In genomic region chr4:154491731-154492249, GRCh38 we compare ENCODE assay signal across 1 cellular context.
TF ChIP-seq lines count a peak whose summit lies in the region.

A gene with protein sequence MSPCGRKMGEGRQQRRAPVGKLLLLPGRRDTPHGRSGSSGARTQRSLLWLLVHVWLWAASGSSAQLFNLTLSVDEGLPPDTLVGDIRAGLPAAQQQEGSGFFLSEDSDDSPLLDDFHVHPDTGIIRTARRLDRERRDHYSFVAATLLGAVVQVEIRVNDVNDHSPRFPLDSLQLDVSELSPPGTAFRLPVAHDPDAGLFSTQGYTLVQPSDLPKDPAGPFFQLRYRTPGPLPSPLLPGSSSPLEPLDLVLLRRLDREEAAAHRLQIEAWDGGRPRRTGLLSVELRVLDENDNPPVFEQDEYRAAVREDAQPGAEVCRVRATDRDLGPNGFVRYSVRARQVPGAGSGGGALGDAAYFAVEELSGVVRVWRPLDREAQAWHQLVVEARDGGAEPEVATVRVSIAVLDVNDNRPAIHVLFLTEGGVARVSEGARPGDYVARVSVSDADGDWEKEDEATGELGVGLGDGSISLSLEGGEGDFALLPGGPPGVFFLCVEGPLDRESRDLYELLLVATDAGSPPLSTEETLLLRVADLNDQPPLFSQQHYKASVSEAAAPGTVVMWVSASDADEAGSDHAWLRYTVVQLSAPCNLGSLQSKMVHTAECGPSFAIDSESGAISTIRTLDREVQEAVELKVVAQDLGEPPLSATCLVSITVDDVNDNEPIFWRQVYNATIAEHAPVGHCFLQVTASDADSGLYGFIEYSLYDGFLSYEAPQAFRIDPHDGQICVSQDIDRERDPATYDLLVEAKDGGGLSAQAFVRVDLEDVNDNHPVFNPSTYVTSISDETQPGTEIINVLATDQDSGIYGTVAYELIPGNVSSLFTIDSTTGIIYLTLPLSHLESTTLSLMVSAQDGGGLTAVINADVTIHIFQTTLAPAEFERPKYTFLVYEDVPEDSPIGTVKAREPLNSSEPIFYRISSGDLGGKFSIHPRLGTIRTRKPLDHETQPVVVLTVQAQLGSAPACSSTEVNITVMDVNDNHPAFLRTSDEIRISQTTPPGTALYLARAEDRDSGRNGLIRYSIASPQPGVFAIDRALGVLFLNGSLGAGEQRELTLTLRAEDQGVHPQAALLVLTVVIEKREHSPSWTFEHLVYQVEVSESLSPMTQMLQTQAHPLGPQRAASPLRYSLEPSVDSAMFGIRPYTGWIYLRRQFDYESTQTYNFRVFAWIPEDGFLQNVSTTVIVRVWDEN (N-terminal part only) (minus strand): TSS chr4:154491799. CDS start chr4:154491355, 444 bp downstream.

TF ChIP-seq in K562, 482 proteins besides CTCF, POLR2A, EP300 and RAD21 (continued from another document and continues in another):
- TF ChIP-seq ZBTB49 (CRISPR knock-in tag; IDR thresholded peaks at IDR 0.05; ENCODE audit: borderline replicate concordance) (no peak), ATF1 (CRISPR knock-in tag; IDR thresholded peaks at IDR 0.05) (no peak), ATF1 (tag; IDR thresholded peaks at IDR 0.05) (peak; percentile 18; the same call in 1 of the 2 replicates), PTBP1 (IDR thresholded peaks at IDR 0.05; ENCODE audit: low read depth, low read length) (no peak), TOE1 (IDR thresholded peaks at IDR 0.05; ENCODE audit: borderline replicate concordance) (0 out of 2 replicates have a peak, but pooled peaks have one; percentile 16), TOE1 (CRISPR knock-in tag; IDR thresholded peaks at IDR 0.05; ENCODE audit: borderline replicate concordance, low read depth) (no peak), GABPB2 (CRISPR knock-in tag; conservative IDR thresholded peaks at IDR 0.05) (no peak), SRSF7 (optimal IDR thresholded peaks at IDR 0.05; ENCODE audit: low read depth, low read length) (no peak), SETDB1 (IDR thresholded peaks at IDR 0.05; ENCODE audit: low read length) (no peak), CXXC5 (CRISPR knock-in tag; IDR thresholded peaks at IDR 0.05) (peak; percentile 59), GMEB1 (CRISPR knock-in tag; IDR thresholded peaks at IDR 0.05) (no peak), NCOA2 (IDR thresholded peaks at IDR 0.05; ENCODE audit: partially characterized antibody in 2 of 2) (no peak), ZNF785 (CRISPR knock-in tag; IDR thresholded peaks at IDR 0.05) (no peak), HNRNPUL1 (IDR thresholded peaks at IDR 0.05; ENCODE audit: low read length) (no peak), KAT7 (CRISPR knock-in tag; IDR thresholded peaks at IDR 0.05; ENCODE audit: borderline replicate concordance) (no peak), TRIM25 (IDR thresholded peaks at IDR 0.05; ENCODE audit: borderline replicate concordance) (no peak), RBM22 (IDR thresholded peaks at IDR 0.05; ENCODE audit: low read depth, low read length, poor library complexity, severe bottlenecking) (no peak), U2AF2 (optimal IDR thresholded peaks at IDR 0.05; ENCODE audit: low read depth, low read length) (no peak), FOXJ2 (tag; IDR thresholded peaks at IDR 0.05) (no peak), ZNF184 (CRISPR knock-in tag; IDR thresholded peaks at IDR 0.05) (no peak), IRF9 (tag; IDR thresholded peaks at IDR 0.05) (no peak), BACH1 (tag; IDR thresholded peaks at IDR 0.05) (no peak), FOS (IDR thresholded peaks at IDR 0.05; ENCODE audit: extremely low read depth, insufficient read length) (no peak), ZNF586 (CRISPR knock-in tag; conservative IDR thresholded peaks at IDR 0.05) (no peak), NRF1 (conservative IDR thresholded peaks at IDR 0.05 in 1 of 2, IDR thresholded peaks at IDR 0.05 in 1 of 2) (peak in 1 of 2 experiments; percentile 53; a peak in 2 of 4 replicates), HCFC1 (IDR thresholded peaks at IDR 0.05; ENCODE audit: low read depth, low read length) (no peak), SPI1 (IDR thresholded peaks at IDR 0.05; ENCODE audit: borderline replicate concordance, low read depth, low read length) (no peak), HDAC3 (IDR thresholded peaks at IDR 0.05; ENCODE audit: borderline replicate concordance, partially characterized antibody) (no peak), ERF (CRISPR knock-in tag; IDR thresholded peaks at IDR 0.05) (no peak), MAFF (IDR thresholded peaks at IDR 0.05; ENCODE audit: low read length) (no peak), ATF4 (CRISPR knock-in tag; IDR thresholded peaks at IDR 0.05) (no peak), MTA1 (IDR thresholded peaks at IDR 0.05; ENCODE audit: borderline replicate concordance) (no peak), NBN (IDR thresholded peaks at IDR 0.05; ENCODE audit: low read depth) (no peak), ZNF12 (CRISPR knock-in tag; IDR thresholded peaks at IDR 0.05) (no peak), RBM15 (IDR thresholded peaks at IDR 0.05; ENCODE audit: insufficient read depth, low read length) (no peak), ZNF41 (CRISPR knock-in tag; conservative IDR thresholded peaks at IDR 0.05) (no peak), XRCC5 (IDR thresholded peaks at IDR 0.05; ENCODE audit: low read depth, low read length) (no peak), CHCHD3 (CRISPR knock-in tag; IDR thresholded peaks at IDR 0.05) (no peak)
- TF ChIP-seq, protein P1, sequence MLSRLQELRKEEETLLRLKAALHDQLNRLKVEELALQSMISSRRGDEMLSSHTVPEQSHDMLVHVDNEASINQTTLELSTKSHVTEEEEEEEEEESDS (CRISPR knock-in tag; IDR thresholded peaks at IDR 0.05) = no peak
- TF ChIP-seq, protein P2, sequence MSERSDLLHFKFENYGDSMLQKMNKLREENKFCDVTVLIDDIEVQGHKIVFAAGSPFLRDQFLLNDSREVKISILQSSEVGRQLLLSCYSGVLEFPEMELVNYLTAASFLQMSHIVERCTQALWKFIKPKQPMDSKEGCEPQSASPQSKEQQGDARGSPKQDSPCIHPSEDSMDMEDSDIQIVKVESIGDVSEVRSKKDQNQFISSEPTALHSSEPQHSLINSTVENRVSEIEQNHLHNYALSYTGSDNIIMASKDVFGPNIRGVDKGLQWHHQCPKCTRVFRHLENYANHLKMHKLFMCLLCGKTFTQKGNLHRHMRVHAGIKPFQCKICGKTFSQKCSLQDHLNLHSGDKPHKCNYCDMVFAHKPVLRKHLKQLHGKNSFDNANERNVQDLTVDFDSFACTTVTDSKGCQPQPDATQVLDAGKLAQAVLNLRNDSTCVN (CRISPR knock-in tag; IDR thresholded peaks at IDR 0.05) = no peak
- TF ChIP-seq, protein P3, sequence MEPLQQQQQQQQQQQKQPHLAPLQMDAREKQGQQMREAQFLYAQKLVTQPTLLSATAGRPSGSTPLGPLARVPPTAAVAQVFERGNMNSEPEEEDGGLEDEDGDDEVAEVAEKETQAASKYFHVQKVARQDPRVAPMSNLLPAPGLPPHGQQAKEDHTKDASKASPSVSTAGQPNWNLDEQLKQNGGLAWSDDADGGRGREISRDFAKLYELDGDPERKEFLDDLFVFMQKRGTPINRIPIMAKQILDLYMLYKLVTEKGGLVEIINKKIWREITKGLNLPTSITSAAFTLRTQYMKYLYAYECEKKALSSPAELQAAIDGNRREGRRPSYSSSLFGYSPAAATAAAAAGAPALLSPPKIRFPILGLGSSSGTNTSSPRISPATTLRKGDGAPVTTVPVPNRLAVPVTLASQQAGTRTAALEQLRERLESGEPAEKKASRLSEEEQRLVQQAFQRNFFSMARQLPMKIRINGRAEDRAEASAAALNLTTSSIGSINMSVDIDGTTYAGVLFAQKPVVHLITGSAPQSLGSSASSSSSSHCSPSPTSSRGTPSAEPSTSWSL (CRISPR knock-in tag; IDR thresholded peaks at IDR 0.05; ENCODE audit: borderline replicate concordance) = no peak
- TF ChIP-seq, protein P4, sequence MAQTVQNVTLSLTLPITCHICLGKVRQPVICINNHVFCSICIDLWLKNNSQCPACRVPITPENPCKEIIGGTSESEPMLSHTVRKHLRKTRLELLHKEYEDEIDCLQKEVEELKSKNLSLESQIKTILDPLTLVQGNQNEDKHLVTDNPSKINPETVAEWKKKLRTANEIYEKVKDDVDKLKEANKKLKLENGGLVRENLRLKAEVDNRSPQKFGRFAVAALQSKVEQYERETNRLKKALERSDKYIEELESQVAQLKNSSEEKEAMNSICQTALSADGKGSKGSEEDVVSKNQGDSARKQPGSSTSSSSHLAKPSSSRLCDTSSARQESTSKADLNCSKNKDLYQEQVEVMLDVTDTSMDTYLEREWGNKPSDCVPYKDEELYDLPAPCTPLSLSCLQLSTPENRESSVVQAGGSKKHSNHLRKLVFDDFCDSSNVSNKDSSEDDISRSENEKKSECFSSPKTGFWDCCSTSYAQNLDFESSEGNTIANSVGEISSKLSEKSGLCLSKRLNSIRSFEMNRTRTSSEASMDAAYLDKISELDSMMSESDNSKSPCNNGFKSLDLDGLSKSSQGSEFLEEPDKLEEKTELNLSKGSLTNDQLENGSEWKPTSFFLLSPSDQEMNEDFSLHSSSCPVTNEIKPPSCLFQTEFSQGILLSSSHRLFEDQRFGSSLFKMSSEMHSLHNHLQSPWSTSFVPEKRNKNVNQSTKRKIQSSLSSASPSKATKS (CRISPR knock-in tag; IDR thresholded peaks at IDR 0.05) = no peak
